19 cellular contexts compared by ENCODE assay signal in the genomic region with DNA sequence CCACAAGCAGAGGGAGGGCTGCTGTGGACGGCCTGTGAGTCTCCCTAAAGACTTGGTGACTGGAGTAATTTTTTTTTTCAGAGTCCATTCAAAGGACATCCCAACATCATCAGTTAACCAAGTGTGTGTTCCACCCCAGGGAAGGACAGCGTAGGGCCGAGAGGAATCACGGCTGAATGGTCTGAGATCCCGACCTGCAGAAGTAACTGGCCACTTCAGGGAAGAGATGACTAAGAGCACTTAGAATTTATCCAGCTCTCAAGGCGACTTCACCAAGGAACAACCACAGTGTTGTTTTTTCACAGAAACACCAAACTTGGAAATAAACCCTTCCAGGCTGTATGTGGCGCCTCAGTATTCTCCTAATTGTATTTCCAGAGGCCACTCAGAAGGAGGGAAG.
"Had no signal": no experiment of that assay in that cellular context is flagged by ENCODE, and none has a peak within 500 bp of the region (broad histone marks: within the 10 kb centered on the region; RNA-seq: fewer than 3 reads in every experiment).

No MANE protein-coding gene starts in this region.

- H3K27me3 ChIP-seq: gastroesophageal sphincter, ovary, suprapubic skin, tibial artery, upper lobe of left lung, uterus had no signal

- H3K4me1 ChIP-seq: esophagus squamous epithelium, gastroesophageal sphincter, suprapubic skin, tibial artery, upper lobe of left lung, uterus had no signal

- H3K27ac Mint-ChIP-seq: naive thymus-derived CD8-positive, alpha-beta T cell; stimulated activated effector memory CD8-positive, alpha-beta T cell treated with anti-CD3 and anti-CD28 coated beads, Interleukin-12 subunit alpha, Interleukin-12 subunit beta, amount 100 ng/mL, for 72 hours had no signal

- H3K9me3 ChIP-seq: esophagus squamous epithelium, gastroesophageal sphincter, mucosa of descending colon, ovary, suprapubic skin, tibial artery, upper lobe of left lung, uterus had no signal

- H3K4me3 ChIP-seq: esophagus squamous epithelium, gastroesophageal sphincter, mucosa of descending colon, ovary, suprapubic skin, tibial artery, upper lobe of left lung, uterus had no signal

- H3K27ac ChIP-seq: esophagus squamous epithelium, gastroesophageal sphincter, ovary, suprapubic skin, tibial artery, upper lobe of left lung, uterus had no signal

- DNase-seq: effector memory CD4-positive, alpha-beta T cell; esophagus squamous epithelium; foreskin fibroblast; kidney glomerular epithelial cell; mucosa of descending colon; naive thymus-derived CD8-positive, alpha-beta T cell; nucleus accumbens; ovary; right cardiac atrium; stimulated activated CD4-positive, alpha-beta T cell treated with anti-CD3 and anti-CD28 coated beads, Interleukin-4, amount 100 ng/mL, for 1 hour; stimulated activated CD8-positive, alpha-beta memory T cell treated with anti-CD3 and anti-CD28 coated beads, Interleukin-4, amount 100 ng/mL, for 48 hours; stimulated activated naive CD8-positive, alpha-beta T cell treated with anti-CD3 and anti-CD28 coated beads, Interleukin-15, Interleukin-2, amounts not matched to agents 100 U/mL and 50 U/mL, for 24 hours; tibial artery; upper lobe of left lung; uterus had no signal

- H3K36me3 ChIP-seq: esophagus squamous epithelium, gastroesophageal sphincter, ovary, suprapubic skin, tibial artery, upper lobe of left lung, uterus had no signal

- H3K4me1 Mint-ChIP-seq: naive thymus-derived CD8-positive, alpha-beta T cell; neural crest cell; stimulated activated effector memory CD8-positive, alpha-beta T cell treated with anti-CD3 and anti-CD28 coated beads, Interleukin-12 subunit alpha, Interleukin-12 subunit beta, amount 100 ng/mL, for 72 hours had no signal

- H3K4me3 Mint-ChIP-seq: naive thymus-derived CD8-positive, alpha-beta T cell; neural crest cell; stimulated activated effector memory CD8-positive, alpha-beta T cell treated with anti-CD3 and anti-CD28 coated beads, Interleukin-12 subunit alpha, Interleukin-12 subunit beta, amount 100 ng/mL, for 72 hours had no signal

- H3K36me3 Mint-ChIP-seq: naive thymus-derived CD8-positive, alpha-beta T cell; stimulated activated effector memory CD8-positive, alpha-beta T cell treated with anti-CD3 and anti-CD28 coated beads, Interleukin-12 subunit alpha, Interleukin-12 subunit beta, amount 100 ng/mL, for 72 hours had no signal

- H3K9me3 Mint-ChIP-seq: neural crest cell; stimulated activated effector memory CD8-positive, alpha-beta T cell treated with anti-CD3 and anti-CD28 coated beads, Interleukin-12 subunit alpha, Interleukin-12 subunit beta, amount 100 ng/mL, for 72 hours had no signal
